Comparison of ENCODE assay signal across 1 cellular context in the genomic region with DNA sequence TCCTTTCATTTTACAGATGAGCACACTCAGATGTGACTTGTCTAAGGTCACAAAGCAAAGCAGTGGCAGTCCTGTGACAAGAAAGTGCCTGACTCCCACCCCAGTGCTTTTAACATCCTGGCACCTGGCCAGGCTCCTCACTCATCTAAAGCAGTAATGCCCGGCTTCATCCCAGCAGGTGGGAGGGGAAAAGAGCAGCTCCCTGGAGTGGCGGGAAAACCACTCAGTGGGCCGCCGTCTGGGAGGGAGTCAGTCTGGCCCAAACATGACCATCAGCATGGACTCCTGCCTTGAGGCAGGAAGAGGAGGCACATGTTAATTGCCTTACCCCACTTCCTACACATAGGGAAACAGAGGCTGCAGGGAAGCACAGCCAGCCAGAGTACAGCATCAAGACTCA.
TF ChIP-seq lines count a peak whose summit lies in the region.

No MANE protein-coding gene starts in this region.

TF ChIP-seq in IMR-90, 13 proteins besides CTCF, POLR2A, EP300 and RAD21:
- TF ChIP-seq RFX5 (IDR thresholded peaks at IDR 0.05; ENCODE audit: low read depth, low read length) (no peak), CHD1 (IDR thresholded peaks at IDR 0.05; ENCODE audit: low read depth, low read length) (no peak), NFE2L2 (IDR thresholded peaks at IDR 0.05; ENCODE audit: low read depth, low read length) (no peak), MXI1 (IDR thresholded peaks at IDR 0.05; ENCODE audit: borderline replicate concordance, low read depth, low read length) (no peak), FOS (IDR thresholded peaks at IDR 0.05; ENCODE audit: low read depth, low read length) (no peak), SMC3 (IDR thresholded peaks at IDR 0.05; ENCODE audit: low read depth, low read length) (no peak)
